8 cellular contexts compared by ENCODE assay signal in the genomic region with DNA sequence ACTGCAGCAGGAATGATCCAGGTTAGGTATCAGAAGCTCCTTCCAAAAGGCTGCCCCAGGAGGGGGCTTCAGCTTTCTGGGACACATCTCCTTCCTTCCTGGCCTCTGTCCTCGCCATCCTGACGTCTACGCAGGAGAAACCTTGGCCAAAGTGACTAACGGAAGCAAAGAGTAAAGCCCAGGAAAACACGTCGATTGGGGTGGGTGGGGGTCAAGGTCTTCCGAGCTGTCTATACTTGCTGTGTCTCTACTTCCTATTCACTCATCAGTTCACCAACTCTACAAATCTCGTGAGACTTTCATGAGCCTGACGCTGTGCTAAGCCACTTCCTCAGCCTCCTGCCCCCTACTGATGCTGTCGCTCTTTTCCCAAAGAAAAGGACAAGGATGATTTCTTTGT.
A peak's percentile ranks its signal among the peaks of the same experiment; 100 is the strongest.
DNase-seq lines count a peak whose midpoint lies in the region; ATAC-seq and TF ChIP-seq lines count a peak whose summit lies in the region.

No MANE protein-coding gene starts in this region.

- H3K27me3 ChIP-seq in SK-N-SH (ENCODE audit: insufficient read depth): no peaks in the 10 kb centered on the region
- H3K27me3 ChIP-seq in heart left ventricle: no peaks in the 10 kb centered on the region
- no peaks in the 10 kb centered on the region for H3K27me3 ChIP-seq in thymus (ENCODE audit: control insufficient read depth, insufficient read depth)
- H3K27me3 ChIP-seq in trophoblast cell (ENCODE audit: insufficient read depth, low read length): no peaks in the 10 kb centered on the region

- no peak overlapping the region for H2BK12ac ChIP-seq in trophoblast cell (ENCODE audit: low read length)

- H3K9me3 ChIP-seq in SK-N-SH (no peaks in the 10 kb centered on the region), heart left ventricle (no peaks in the 10 kb centered on the region), thymus (ENCODE audit: control insufficient read depth) (no peaks in the 10 kb centered on the region), trophoblast cell (ENCODE audit: insufficient read depth, low read depth, low read length) (peaks cover 12% of the 10 kb centered on the region)

- H4K12ac ChIP-seq in trophoblast cell (ENCODE audit: low read depth, low read length): no peak overlapping the region

- no peaks in the 10 kb centered on the region for H3K9me2 ChIP-seq in SK-N-SH

- H3K4me3 ChIP-seq in SK-N-SH (ENCODE audit: low read depth in 2 of 2, low read length in 1 of 2): no peak overlapping the region
- H3K4me3 ChIP-seq in heart left ventricle: peak overlapping the region in 4 of 12 donors; percentile 18 to 47 (median 24)
- peak overlapping the region; percentile 28 for H3K4me3 ChIP-seq in thymus (ENCODE audit: low read length)
- no peak overlapping the region for H3K4me3 ChIP-seq in trophoblast cell (ENCODE audit: low read depth, low read length)

- H4K8ac ChIP-seq in trophoblast cell (ENCODE audit: low read depth, low read length): no peak overlapping the region

- 91% methylated on average over 10 of the region's 10 CpGs for WGBS in SK-N-SH (ENCODE audit: low lambda C conversion rate)
- 50 to 66% (median 58%) methylated on average over 10 of the region's 10 CpGs for WGBS in heart left ventricle, 4 donors
- WGBS in thymus: 50% methylated on average over 10 of the region's 10 CpGs
- WGBS in trophoblast cell (ENCODE audit: extremely low coverage, insufficient coverage, insufficient read length): no CpG with 5 or more reads among the region's 10 CpGs

- peaks cover 0 to 12% of the 10 kb centered on the region in 2 experiments; a peak in 1 of 4 replicates for H3K4me1 ChIP-seq in SK-N-SH (ENCODE audit: control insufficient read depth in 1 of 2, insufficient read depth in 2 of 2, low read depth in 1 of 2, low read length in 1 of 2)
- peaks cover 0 to 57% (median 35%) of the 10 kb centered on the region in 12 donors for H3K4me1 ChIP-seq in heart left ventricle
- no peaks in the 10 kb centered on the region for H3K4me1 ChIP-seq in thymus (ENCODE audit: control insufficient read depth, insufficient read depth, low read length)
- H3K4me1 ChIP-seq in trophoblast cell (ENCODE audit: control insufficient read depth in 1 of 2, insufficient read depth in 2 of 2, low read length in 2 of 2): peaks cover 11 to 15% of the 10 kb centered on the region in 2 experiments

- no peak overlapping the region for H2AFZ ChIP-seq in SK-N-SH (ENCODE audit: low read depth)
- H2AFZ ChIP-seq in trophoblast cell (ENCODE audit: insufficient read depth, low read length, poor library complexity): no peak overlapping the region

- H3K4ac ChIP-seq in trophoblast cell (ENCODE audit: low read depth, low read length): no peak overlapping the region

- no peak overlapping the region for H4K91ac ChIP-seq in trophoblast cell (ENCODE audit: low read depth, low read length)

- TF ChIP-seq RAD21 in SK-N-SH (IDR thresholded peaks at IDR 0.05; ENCODE audit: low read length): no peak

- peaks cover 0 to 8% of the 10 kb centered on the region in 2 experiments for H3K36me3 ChIP-seq in SK-N-SH (replicated peaks in 1 of 2; ENCODE audit: control insufficient read depth in 1 of 2, insufficient read depth in 2 of 2, low read length in 1 of 2)
- H3K36me3 ChIP-seq in heart left ventricle: peaks cover 0 to 7% (median 3%) of the 10 kb centered on the region in 9 donors
- H3K36me3 ChIP-seq in thymus (ENCODE audit: control insufficient read depth, insufficient read depth): no peaks in the 10 kb centered on the region
- no peaks in the 10 kb centered on the region for H3K36me3 ChIP-seq in trophoblast cell (ENCODE audit: control insufficient read depth in 1 of 2, insufficient read depth in 2 of 2, low read length in 2 of 2)

- H3K9ac ChIP-seq in SK-N-SH (no peak overlapping the region), trophoblast cell (ENCODE audit: low read length) (no peak overlapping the region)

- H2BK120ac ChIP-seq in trophoblast cell (ENCODE audit: insufficient read depth, low read length, poor library complexity): no peak overlapping the region

- H3F3A ChIP-seq in SK-N-SH (replicated peaks; ENCODE audit: insufficient read depth): peaks cover 39% of the 10 kb centered on the region

- H3K27ac ChIP-seq in SK-N-SH (ENCODE audit: low read depth in 2 of 2, low read length in 1 of 2) (0 out of 4 replicates have a peak overlapping the region, but pooled peaks of 1 of the 2 experiments have one; percentile 14), heart left ventricle (peak overlapping the region in 11 of 12 donors; percentile 5 to 76 (median 37)), thymus (ENCODE audit: low read depth) (peak overlapping the region; percentile 19), trophoblast cell (ENCODE audit: low read depth, low read length) (no peak overlapping the region)

- TF ChIP-seq POLR2A in heart left ventricle (IDR thresholded peaks at IDR 0.05): no peak

- H2BK5ac ChIP-seq in trophoblast cell (ENCODE audit: low read depth, low read length, poor library complexity): no peak overlapping the region

- H3K79me2 ChIP-seq in SK-N-SH (ENCODE audit: insufficient read depth): no peaks in the 10 kb centered on the region
- no peaks in the 10 kb centered on the region for H3K79me2 ChIP-seq in trophoblast cell (ENCODE audit: control insufficient read depth, insufficient read depth, low read length, poor library complexity)

- no peak overlapping the region for H3K23ac ChIP-seq in trophoblast cell (ENCODE audit: low read length)

- POLR2A ChIA-PET in SK-N-SH (lab: Yijun Ruan, JAX): no interaction called here

- no peaks in the 10 kb centered on the region for H3K79me1 ChIP-seq in trophoblast cell (ENCODE audit: low read length)

- peak; percentile 6 for DNase-seq in SK-N-SH
- DNase-seq in SK-MEL-5 (ENCODE audit: low read depth, low spot score): peak; percentile 27
- DNase-seq in heart left ventricle: peak in 1 of 5 donors; percentile 56
- DNase-seq in effector CD8-positive, alpha-beta T cell (lab: John Stamatoyannopoulos, UW): no peak
- no peak for DNase-seq in trophoblast cell
- no peak for DNase-seq in NCI-H446 treated with DMSO at 0.1 percent for 48 hours (lab: John Stamatoyannopoulos, UW)

- H3K14ac ChIP-seq in trophoblast cell (ENCODE audit: low read length): no peak overlapping the region

- no peak for TF ChIP-seq EP300 in SK-N-SH (IDR thresholded peaks at IDR 0.05; ENCODE audit: borderline replicate concordance in 1 of 2, low read depth in 1 of 2, low read length in 1 of 2)

- H4K20me1 ChIP-seq in SK-N-SH (ENCODE audit: insufficient read depth): no peaks in the 10 kb centered on the region; the same call in 1 of the 2 replicates

- no peak overlapping the region for H2AK5ac ChIP-seq in trophoblast cell (ENCODE audit: low read length)

- no peak overlapping the region for H3K18ac ChIP-seq in trophoblast cell (ENCODE audit: low read length)

- ATAC-seq in SK-N-SH treated with all-trans-retinoic acid at 6 μM for 48 hours: no peak
- ATAC-seq in heart left ventricle: peak in 2 of 4 donors; percentile 14 to 63

- intact Hi-C loops in heart left ventricle (cut with DNase I): loop anchor here in 2 of 10 donors (2.0 kb wide), 3 partner anchors 95 to 199 kb away; no protein-coding TSS in a partner anchor

- no peak overlapping the region for H3K4me2 ChIP-seq in SK-N-SH
- no peak overlapping the region for H3K4me2 ChIP-seq in trophoblast cell (ENCODE audit: low read length)

- in situ Hi-C loops in SK-MEL-5 (cut with HindIII; ENCODE audit: low pct_unique_long_range_greater_than_20kb, low sequenced_read_pairs): no loop called here

- CTCF ChIA-PET in SK-N-SH (lab: Yijun Ruan, JAX): interaction anchor here (1.0 to 18.5 kb wide), 19 partner anchors 13 to 278 kb away, joined by 3 to 666 read pairs (median 13); partner anchors contain the start of genes RUFY4 and TNS1

- TF ChIP-seq CTCF in SK-N-SH (IDR thresholded peaks at IDR 0.05): no peak
- TF ChIP-seq CTCF in heart left ventricle (IDR thresholded peaks at IDR 0.05): peak in 4 of 12 donors; percentile 10 to 19 (median 16)

TF ChIP-seq in SK-N-SH, 30 proteins besides CTCF, POLR2A, EP300 and RAD21 (continues in another document):
- TF ChIP-seq YY1 (IDR thresholded peaks at IDR 0.05; ENCODE audit: low read depth): no peak
- TF ChIP-seq TAF1 (IDR thresholded peaks at IDR 0.05; ENCODE audit: borderline replicate concordance, low read depth, low read length): no peak
- TF ChIP-seq MEF2A (IDR thresholded peaks at IDR 0.05; ENCODE audit: borderline replicate concordance, low read depth): no peak
- TF ChIP-seq NFIC (IDR thresholded peaks at IDR 0.05; ENCODE audit: borderline replicate concordance): no peak
- TF ChIP-seq MXI1 (IDR thresholded peaks at IDR 0.05; ENCODE audit: low read depth, low read length): no peak

TF ChIP-seq in SK-N-SH treated with all-trans-retinoic acid at 6 μM for 48 hours, 23 proteins besides CTCF, POLR2A, EP300 and RAD21 (continues in another document):
- TF ChIP-seq ZNF70 (CRISPR knock-in tag; IDR thresholded peaks at IDR 0.05) (no peak), ISL1 (CRISPR knock-in tag; IDR thresholded peaks at IDR 0.05) (no peak)
- TF ChIP-seq, protein P1, sequence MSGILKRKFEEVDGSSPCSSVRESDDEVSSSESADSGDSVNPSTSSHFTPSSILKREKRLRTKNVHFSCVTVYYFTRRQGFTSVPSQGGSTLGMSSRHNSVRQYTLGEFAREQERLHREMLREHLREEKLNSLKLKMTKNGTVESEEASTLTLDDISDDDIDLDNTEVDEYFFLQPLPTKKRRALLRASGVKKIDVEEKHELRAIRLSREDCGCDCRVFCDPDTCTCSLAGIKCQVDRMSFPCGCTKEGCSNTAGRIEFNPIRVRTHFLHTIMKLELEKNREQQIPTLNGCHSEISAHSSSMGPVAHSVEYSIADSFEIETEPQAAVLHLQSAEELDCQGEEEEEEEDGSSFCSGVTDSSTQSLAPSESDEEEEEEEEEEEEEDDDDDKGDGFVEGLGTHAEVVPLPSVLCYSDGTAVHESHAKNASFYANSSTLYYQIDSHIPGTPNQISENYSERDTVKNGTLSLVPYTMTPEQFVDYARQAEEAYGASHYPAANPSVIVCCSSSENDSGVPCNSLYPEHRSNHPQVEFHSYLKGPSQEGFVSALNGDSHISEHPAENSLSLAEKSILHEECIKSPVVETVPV (CRISPR knock-in tag; IDR thresholded peaks at IDR 0.05): no peak

Comparison
In these comparisons a context has a peak if more than half of its experiments do, and no peak if none do; other contexts are left out.
1. DNase-seq: peak in SK-N-SH (single experiment) and SK-MEL-5 (single experiment); none in effector CD8-positive, alpha-beta T cell (single experiment), trophoblast cell (0 of 2) and NCI-H446 treated with DMSO at 0.1 percent for 48 hours (single experiment).